Comparison of ENCODE assay signal across 8 cellular contexts in genomic region chr2:44974064-44974715, GRCh38. TPM values are rescaled to one million over a fixed set of nuclear protein-coding genes. Genes with fewer than 3 reads are reported as not detected.
DNase-seq lines count a peak whose midpoint lies in the region; ATAC-seq, FAIRE-seq and TF ChIP-seq lines count a peak whose summit lies in the region.

No MANE protein-coding gene starts in this region.

- no peaks in the 10 kb centered on the region for H3K27me3 ChIP-seq in bronchial epithelial cell (ENCODE audit: control insufficient read depth, insufficient read depth, low read length)

- in situ Hi-C loops in GM13976 (cut with MboI; ENCODE audit: low sequenced_read_pairs, unreplicated experiment): loop anchor here (25.0 kb wide), 1 partner anchor 937 kb away; no protein-coding TSS in a partner anchor

- no peaks in the 10 kb centered on the region for H3K36me3 ChIP-seq in bronchial epithelial cell (ENCODE audit: control insufficient read depth, insufficient read depth, low read length)

- TF ChIP-seq CTCF in AG09309 (IDR thresholded peaks at IDR 0.05; ENCODE audit: control insufficient read depth, insufficient read depth, low read depth, low read length, missing control alignments): peak; percentile 65
- peak; percentile 31 for TF ChIP-seq CTCF in GM13976 (IDR thresholded peaks at IDR 0.05; ENCODE audit: borderline replicate concordance, control extremely low read depth, extremely low read depth, insufficient read depth, missing control alignments)
- peak; percentile 78 for TF ChIP-seq CTCF in bronchial epithelial cell (IDR thresholded peaks at IDR 0.05; ENCODE audit: insufficient read depth, low read length, severe bottlenecking)
- peak; percentile 73 for TF ChIP-seq CTCF in retinal pigment epithelial cell (conservative IDR thresholded peaks at IDR 0.05; ENCODE audit: low read depth, low read length)

- DNase-seq in AG09309 (ENCODE audit: low read depth): no peak
- DNase-seq in GM13976 (ENCODE audit: low spot score): peak; percentile 27
- DNase-seq in NCI-H2227 treated with DMSO at 0.1 percent for 48 hours (lab: John Stamatoyannopoulos, UW): peak; percentile 11
- peak; percentile 76 for DNase-seq in bronchial epithelial cell (ENCODE audit: low read depth)
- no peak for DNase-seq in retinal pigment epithelial cell (ENCODE audit: low read depth)
- no peak for DNase-seq in KG1 (lab: John Stamatoyannopoulos, UW)
- DNase-seq in activated CD4-positive, alpha-beta T cell treated with anti-CD3 and anti-CD28 coated beads, Interleukin-2, amount 50 U/mL, for 48 hours: no peak

- ATAC-seq in HG02642 (IDR thresholded peaks at IDR 0.05; ENCODE audit: poor library complexity, unreplicated experiment): no peak

- H3K4me3 ChIP-seq in AG09309 (ENCODE audit: control insufficient read depth, low read depth, low read length): no peak overlapping the region
- no peak overlapping the region for H3K4me3 ChIP-seq in bronchial epithelial cell (ENCODE audit: low read depth, low read length)
- H3K4me3 ChIP-seq in retinal pigment epithelial cell (ENCODE audit: low read length): no peak overlapping the region

- peak; percentile 55 for FAIRE-seq in bronchial epithelial cell (lab: Jason Lieb, UNC)

RNA-seq across cellular contexts. Expression of gene SIX3, which starts 32.7 kb away (rescaled TPM):
- not detected in 2 replicates for total RNA-seq in bronchial epithelial cell

RNA-seq across cellular contexts. Expression of gene SIX2, which starts 35.1 kb away (rescaled TPM):
- 3.7 and 4.2 TPM in 2 replicates for total RNA-seq in bronchial epithelial cell

Comparison
In these comparisons a context has a peak if more than half of its experiments do, and no peak if none do; other contexts are left out.
1. DNase-seq: peak in GM13976 (single experiment), NCI-H2227 treated with DMSO at 0.1 percent for 48 hours (single experiment) and bronchial epithelial cell (single experiment); none in AG09309 (single experiment), retinal pigment epithelial cell (single experiment), KG1 (single experiment) and activated CD4-positive, alpha-beta T cell treated with anti-CD3 and anti-CD28 coated beads, Interleukin-2, amount 50 U/mL, for 48 hours (0 of 2).
2. Peak in every context shown above with its lines, with median percentiles within 50 percentile points of each other: CTCF ChIP-seq.